Comparison of ENCODE assay signal across 1 cellular context in the genomic region with DNA sequence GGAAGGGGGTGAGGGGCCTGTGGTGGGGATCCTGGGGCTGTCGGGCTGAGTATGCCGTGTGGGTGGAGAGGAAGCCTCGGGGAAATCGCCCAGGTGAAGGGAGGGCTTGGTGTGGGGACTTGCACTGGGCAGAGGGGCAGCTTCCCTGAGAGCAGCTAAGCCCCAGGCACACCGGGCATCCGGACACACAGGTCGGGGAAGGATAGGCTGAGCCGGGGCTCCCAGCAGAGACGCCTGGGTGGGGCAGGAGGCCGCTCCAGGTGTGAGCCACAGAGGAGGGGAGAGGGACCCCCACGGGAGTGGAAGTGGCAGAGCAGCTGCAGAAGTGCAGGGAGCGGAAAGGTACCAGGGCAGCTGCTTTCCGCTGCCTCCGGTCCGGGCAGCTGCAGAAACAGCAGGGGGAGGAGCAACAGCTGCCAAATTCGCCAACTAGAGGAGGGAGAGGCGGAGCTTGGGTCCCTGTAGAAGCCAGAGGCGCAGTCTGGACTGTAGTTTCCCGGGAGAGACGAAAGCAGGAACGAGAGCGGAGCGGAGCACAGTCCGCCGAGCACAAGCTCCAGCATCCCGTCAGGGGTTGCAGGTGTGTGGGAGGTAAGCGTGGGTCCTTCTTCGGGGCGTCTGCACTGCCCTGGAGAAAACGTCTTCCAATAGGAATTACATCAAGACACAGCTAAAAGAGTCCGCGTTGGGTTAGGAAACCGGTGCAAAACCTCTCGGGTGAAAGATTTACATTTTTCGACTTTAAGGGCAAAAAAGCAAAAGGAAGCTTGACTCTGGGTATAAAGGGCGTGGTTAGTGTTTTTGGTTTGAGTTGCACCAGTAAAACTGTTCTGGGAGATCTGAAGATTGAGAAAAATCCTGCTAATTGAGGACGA.
TF ChIP-seq lines count a peak whose summit lies in the region.

A gene with protein sequence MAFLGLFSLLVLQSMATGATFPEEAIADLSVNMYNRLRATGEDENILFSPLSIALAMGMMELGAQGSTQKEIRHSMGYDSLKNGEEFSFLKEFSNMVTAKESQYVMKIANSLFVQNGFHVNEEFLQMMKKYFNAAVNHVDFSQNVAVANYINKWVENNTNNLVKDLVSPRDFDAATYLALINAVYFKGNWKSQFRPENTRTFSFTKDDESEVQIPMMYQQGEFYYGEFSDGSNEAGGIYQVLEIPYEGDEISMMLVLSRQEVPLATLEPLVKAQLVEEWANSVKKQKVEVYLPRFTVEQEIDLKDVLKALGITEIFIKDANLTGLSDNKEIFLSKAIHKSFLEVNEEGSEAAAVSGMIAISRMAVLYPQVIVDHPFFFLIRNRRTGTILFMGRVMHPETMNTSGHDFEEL (plus strand): TSS at position 489 of the 875 bp plus-strand sequence. CDS start 53,408 bp downstream, outside the sequence.

TF ChIP-seq in IMR-90, 13 proteins besides CTCF, POLR2A, EP300 and RAD21:
- TF ChIP-seq RFX5 (IDR thresholded peaks at IDR 0.05; ENCODE audit: low read depth, low read length), result no peak
- TF ChIP-seq MAFK (IDR thresholded peaks at IDR 0.05; ENCODE audit: low read depth, low read length), result no peak
- TF ChIP-seq MAZ (IDR thresholded peaks at IDR 0.05; ENCODE audit: borderline replicate concordance, low read depth, low read length), result 0 out of 2 replicates have a peak, but pooled peaks have one; percentile 30
- no peak for TF ChIP-seq FOS (IDR thresholded peaks at IDR 0.05; ENCODE audit: low read depth, low read length)
- no peak for TF ChIP-seq CHD1 (IDR thresholded peaks at IDR 0.05; ENCODE audit: low read depth, low read length)
